In the genomic region with DNA sequence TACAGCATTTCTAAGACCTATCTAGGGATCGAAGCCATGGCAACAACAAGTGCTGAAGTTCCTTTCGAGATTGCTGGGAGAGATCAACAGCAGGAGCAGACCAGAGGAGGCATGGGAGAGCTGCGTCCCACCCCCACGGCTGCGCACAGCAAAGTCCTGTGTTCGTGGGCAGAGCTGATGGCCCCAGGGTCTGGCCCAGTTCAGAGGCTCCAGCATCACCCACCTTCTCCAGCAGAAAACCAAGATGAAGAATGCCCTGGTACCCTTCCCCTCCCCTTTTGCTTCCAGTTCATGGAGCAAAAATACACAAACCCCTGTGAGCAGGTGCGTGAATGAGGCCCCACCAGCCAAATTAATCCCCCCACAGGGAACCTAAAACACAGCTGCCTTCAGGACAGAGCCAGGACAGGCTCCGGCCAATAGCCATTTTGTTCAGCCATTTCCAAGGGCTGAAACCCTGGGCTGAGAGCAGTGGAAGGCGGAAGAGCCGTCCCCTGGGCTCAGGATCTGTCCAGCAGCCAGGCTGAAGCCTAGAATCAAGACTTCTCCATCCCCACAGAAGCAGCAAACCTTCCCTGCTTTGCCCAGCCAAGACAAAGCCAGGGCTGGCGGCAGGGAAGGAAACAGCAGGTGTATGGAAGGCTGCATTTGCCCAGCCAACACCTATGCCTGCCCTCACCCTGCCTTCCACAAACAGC, we compare ENCODE assay signal across 18 cellular contexts.
DNase-seq lines count a peak whose midpoint lies in the region; ATAC-seq, FAIRE-seq and TF ChIP-seq lines count a peak whose summit lies in the region.
"Had no signal": no experiment of that assay in that cellular context is flagged by ENCODE, and none has a peak within 500 bp of the region (broad histone marks: within the 10 kb centered on the region; RNA-seq: fewer than 3 reads in every experiment).

No MANE protein-coding gene starts in this region.

- CTCF ChIA-PET in activated naive CD4-positive, alpha-beta T cell treated with anti-CD3 and anti-CD28 coated beads, Interleukin-2, amount 10 ng/mL, durations not matched to agents 7 days and 5 days (lab: Charles Lee), result no interaction called here
- CTCF ChIA-PET in activated naive CD4-positive, alpha-beta T cell treated with anti-CD3 and anti-CD28 coated beads for 36 hours (lab: Charles Lee), result interaction anchor here (1.1 kb wide), 1 partner anchor 10 kb away, joined by 3 read pairs; no protein-coding TSS in a partner anchor
- CTCF ChIA-PET in activated CD8-positive, alpha-beta T cell treated with anti-CD3 and anti-CD28 coated beads for 36 hours (lab: Charles Lee), result interaction anchor here (1.0 to 1.6 kb wide), 4 partner anchors 10 to 180 kb away, joined by 3 to 6 read pairs (median 4); no protein-coding TSS in a partner anchor
- CTCF ChIA-PET in activated CD4-positive, alpha-beta T cell treated with anti-CD3 and anti-CD28 coated beads, Interleukin-2, amount 10 ng/mL, durations not matched to agents 7 days and 5 days (lab: Charles Lee), result interaction anchor here (1.0 to 2.7 kb wide), 5 partner anchors 13 to 22 kb away, joined by 3 to 8 read pairs (median 5); no protein-coding TSS in a partner anchor

- H3K4me1 ChIP-seq in kidney (ENCODE audit: control insufficient read depth in 1 of 2, insufficient read depth in 1 of 2, low read depth in 1 of 2, low read length in 2 of 2) (peaks cover 4 to 10% of the 10 kb centered on the region in 2 donors), tibial nerve (peaks cover 0 to 86% (median 61%) of the 10 kb centered on the region in 4 donors)
- H3K4me1 ChIP-seq: foreskin keratinocyte had no signal

- no peak for TF ChIP-seq POLR2A in tibial nerve (IDR thresholded peaks at IDR 0.05)

- FAIRE-seq in kidney (lab: Jason Lieb, UNC), result no peak
- FAIRE-seq: H1 had no signal

- H3K4me3 Mint-ChIP-seq in activated naive CD4-positive, alpha-beta T cell treated with anti-CD3 and anti-CD28 coated beads, Interleukin-2, amount 10 ng/mL, durations not matched to agents 7 days and 5 days, result no peak overlapping the region
- no peak overlapping the region for H3K4me3 Mint-ChIP-seq in activated naive CD4-positive, alpha-beta T cell treated with anti-CD3 and anti-CD28 coated beads for 36 hours
- H3K4me3 Mint-ChIP-seq in activated CD8-positive, alpha-beta T cell treated with anti-CD3 and anti-CD28 coated beads for 36 hours, result no peak overlapping the region
- H3K4me3 Mint-ChIP-seq in activated CD4-positive, alpha-beta T cell treated with anti-CD3 and anti-CD28 coated beads, Interleukin-2, amount 10 ng/mL, durations not matched to agents 7 days and 5 days, result no peak overlapping the region

- TF ChIP-seq CTCF in activated CD8-positive, alpha-beta T cell treated with anti-CD3 and anti-CD28 coated beads for 36 hours (IDR thresholded peaks at IDR 0.05), result no peak
- TF ChIP-seq CTCF in kidney (IDR thresholded peaks at IDR 0.05; ENCODE audit: borderline replicate concordance, extremely low read depth, insufficient read depth) (no peak), tibial nerve (IDR thresholded peaks at IDR 0.05) (no peak)

- POLR2A ChIA-PET in activated CD8-positive, alpha-beta T cell treated with anti-CD3 and anti-CD28 coated beads for 36 hours (lab: Charles Lee), result interaction anchor here (1.0 to 1.5 kb wide), 4 partner anchors 9 to 48 kb away, joined by 3 to 4 read pairs (median 4); no protein-coding TSS in a partner anchor
- POLR2A ChIA-PET in activated CD4-positive, alpha-beta T cell treated with anti-CD3 and anti-CD28 coated beads, Interleukin-2, amount 10 ng/mL, durations not matched to agents 7 days and 5 days (lab: Charles Lee), result no interaction called here

- DNase-seq in activated naive CD4-positive, alpha-beta T cell treated with anti-CD3 and anti-CD28 coated beads, Interleukin-2, amount 10 ng/mL, durations not matched to agents 7 days and 5 days, result no peak
- DNase-seq in activated naive CD4-positive, alpha-beta T cell treated with anti-CD3 and anti-CD28 coated beads for 36 hours, result no peak
- no peak for DNase-seq in activated CD8-positive, alpha-beta T cell treated with anti-CD3 and anti-CD28 coated beads for 36 hours
- DNase-seq in kidney, result peak; percentile 24
- DNase-seq in tibial nerve (ENCODE audit: low spot score in 2 of 2), result no peak
- DNase-seq in NCI-H1930 (lab: John Stamatoyannopoulos, UW), result no peak
- no peak for DNase-seq in T1000 (lab: John Stamatoyannopoulos, UW)
- DNase-seq in activated CD4-positive, alpha-beta T cell treated with anti-CD3 and anti-CD28 coated beads, Interleukin-2, amount 10 ng/mL, durations not matched to agents 7 days and 5 days, result no peak
- DNase-seq: activated gamma-delta T cell treated with Interleukin-2 at 50 U/mL for 16 hours; central memory CD4-positive, alpha-beta T cell; DMS 273 treated with DMSO at 0.1 percent for 48 hours; KG1; NCI-H187; NCI-H748 treated with DMSO at 0.1 percent for 48 hours; stimulated activated CD4-positive, alpha-beta T cell treated with anti-CD3 and anti-CD28 coated beads, Interleukin-4, amount 100 ng/mL, for 4 hours had no signal

- 62 to 77% methylated on average over 7 to 11 of the region's 11 CpGs for WGBS in tibial nerve, 2 donors

- no peak overlapping the region for H3K9ac ChIP-seq in kidney (ENCODE audit: low read length in 2 of 2)

- H3K27me3 ChIP-seq in tibial nerve, result no peaks in the 10 kb centered on the region
- H3K27me3 ChIP-seq: foreskin keratinocyte, right lobe of liver had no signal

- H3K36me3 ChIP-seq in kidney (ENCODE audit: control insufficient read depth in 1 of 2, insufficient read depth in 2 of 2, low read length in 2 of 2) (no peaks in the 10 kb centered on the region), tibial nerve (peaks cover 0 to 9% (median 0%) of the 10 kb centered on the region in 3 donors)
- H3K36me3 ChIP-seq: right lobe of liver had no signal

- H3K4me3 ChIP-seq in kidney (ENCODE audit: low read length in 2 of 2) (no peak overlapping the region), tibial nerve (no peak overlapping the region)
- H3K4me3 ChIP-seq: right lobe of liver had no signal

- H3K9me3 Mint-ChIP-seq in activated naive CD4-positive, alpha-beta T cell treated with anti-CD3 and anti-CD28 coated beads, Interleukin-2, amount 10 ng/mL, durations not matched to agents 7 days and 5 days, result no peaks in the 10 kb centered on the region
- H3K9me3 Mint-ChIP-seq in activated naive CD4-positive, alpha-beta T cell treated with anti-CD3 and anti-CD28 coated beads for 36 hours, result no peaks in the 10 kb centered on the region
- no peaks in the 10 kb centered on the region for H3K9me3 Mint-ChIP-seq in activated CD8-positive, alpha-beta T cell treated with anti-CD3 and anti-CD28 coated beads for 36 hours
- no peaks in the 10 kb centered on the region for H3K9me3 Mint-ChIP-seq in activated CD4-positive, alpha-beta T cell treated with anti-CD3 and anti-CD28 coated beads, Interleukin-2, amount 10 ng/mL, durations not matched to agents 7 days and 5 days

- peaks cover 52% of the 10 kb centered on the region for H3K4me1 Mint-ChIP-seq in activated naive CD4-positive, alpha-beta T cell treated with anti-CD3 and anti-CD28 coated beads, Interleukin-2, amount 10 ng/mL, durations not matched to agents 7 days and 5 days
- H3K4me1 Mint-ChIP-seq in activated naive CD4-positive, alpha-beta T cell treated with anti-CD3 and anti-CD28 coated beads for 36 hours (ENCODE audit: low read depth), result peaks cover 8% of the 10 kb centered on the region
- H3K4me1 Mint-ChIP-seq in activated CD8-positive, alpha-beta T cell treated with anti-CD3 and anti-CD28 coated beads for 36 hours (ENCODE audit: low read depth), result peaks cover 63% of the 10 kb centered on the region
- H3K4me1 Mint-ChIP-seq in activated CD4-positive, alpha-beta T cell treated with anti-CD3 and anti-CD28 coated beads, Interleukin-2, amount 10 ng/mL, durations not matched to agents 7 days and 5 days, result peaks cover 62% of the 10 kb centered on the region

- no peak for ATAC-seq in activated CD8-positive, alpha-beta T cell treated with anti-CD3 and anti-CD28 coated beads for 36 hours

- no peak for TF ChIP-seq EP300 in tibial nerve (IDR thresholded peaks at IDR 0.05)

- no peaks in the 10 kb centered on the region for H3K27me3 Mint-ChIP-seq in activated naive CD4-positive, alpha-beta T cell treated with anti-CD3 and anti-CD28 coated beads, Interleukin-2, amount 10 ng/mL, durations not matched to agents 7 days and 5 days
- no peaks in the 10 kb centered on the region for H3K27me3 Mint-ChIP-seq in activated naive CD4-positive, alpha-beta T cell treated with anti-CD3 and anti-CD28 coated beads for 36 hours (ENCODE audit: low read depth)
- H3K27me3 Mint-ChIP-seq in activated CD8-positive, alpha-beta T cell treated with anti-CD3 and anti-CD28 coated beads for 36 hours, result no peaks in the 10 kb centered on the region
- no peaks in the 10 kb centered on the region for H3K27me3 Mint-ChIP-seq in activated CD4-positive, alpha-beta T cell treated with anti-CD3 and anti-CD28 coated beads, Interleukin-2, amount 10 ng/mL, durations not matched to agents 7 days and 5 days

- H3K36me3 Mint-ChIP-seq in activated naive CD4-positive, alpha-beta T cell treated with anti-CD3 and anti-CD28 coated beads, Interleukin-2, amount 10 ng/mL, durations not matched to agents 7 days and 5 days, result peaks cover 52% of the 10 kb centered on the region
- no peaks in the 10 kb centered on the region for H3K36me3 Mint-ChIP-seq in activated naive CD4-positive, alpha-beta T cell treated with anti-CD3 and anti-CD28 coated beads for 36 hours (ENCODE audit: low read depth)
- H3K36me3 Mint-ChIP-seq in activated CD8-positive, alpha-beta T cell treated with anti-CD3 and anti-CD28 coated beads for 36 hours (ENCODE audit: low read depth), result peaks cover 68% of the 10 kb centered on the region
- H3K36me3 Mint-ChIP-seq in activated CD4-positive, alpha-beta T cell treated with anti-CD3 and anti-CD28 coated beads, Interleukin-2, amount 10 ng/mL, durations not matched to agents 7 days and 5 days (ENCODE audit: low read depth), result peaks cover 52% of the 10 kb centered on the region

- H3K9me3 ChIP-seq in kidney (ENCODE audit: control insufficient read depth in 1 of 2, low read length in 2 of 2), result no peaks in the 10 kb centered on the region
- no peaks in the 10 kb centered on the region for H3K9me3 ChIP-seq in tibial nerve
- H3K9me3 ChIP-seq: right lobe of liver had no signal

- peak overlapping the region; percentile 38 for H3K27ac Mint-ChIP-seq in activated naive CD4-positive, alpha-beta T cell treated with anti-CD3 and anti-CD28 coated beads, Interleukin-2, amount 10 ng/mL, durations not matched to agents 7 days and 5 days
- no peak overlapping the region for H3K27ac Mint-ChIP-seq in activated naive CD4-positive, alpha-beta T cell treated with anti-CD3 and anti-CD28 coated beads for 36 hours
- peak overlapping the region; percentile 69 for H3K27ac Mint-ChIP-seq in activated CD8-positive, alpha-beta T cell treated with anti-CD3 and anti-CD28 coated beads for 36 hours
- H3K27ac Mint-ChIP-seq in activated CD4-positive, alpha-beta T cell treated with anti-CD3 and anti-CD28 coated beads, Interleukin-2, amount 10 ng/mL, durations not matched to agents 7 days and 5 days, result no peak overlapping the region

- H3K27ac ChIP-seq in kidney (ENCODE audit: low read depth in 2 of 2, low read length in 2 of 2), result no peak overlapping the region
- H3K27ac ChIP-seq in tibial nerve, result peak overlapping the region in 3 of 4 donors; percentile 77 to 87 (median 83)
- H3K27ac ChIP-seq: foreskin keratinocyte, right lobe of liver had no signal

- intact Hi-C loops in activated naive CD4-positive, alpha-beta T cell treated with anti-CD3 and anti-CD28 coated beads for 36 hours (cut with micrococcal nuclease), result no loop called here
- intact Hi-C loops in activated CD8-positive, alpha-beta T cell treated with anti-CD3 and anti-CD28 coated beads for 36 hours (cut with micrococcal nuclease), result no loop called here
- intact Hi-C loops in kidney (cut with DNase I), result no loop called here

Comparison
In these comparisons a context has a peak if more than half of its experiments do, and no peak if none do; other contexts are left out.
1. H3K27ac Mint-ChIP-seq: peak in activated naive CD4-positive, alpha-beta T cell treated with anti-CD3 and anti-CD28 coated beads, Interleukin-2, amount 10 ng/mL, durations not matched to agents 7 days and 5 days (single experiment) and activated CD8-positive, alpha-beta T cell treated with anti-CD3 and anti-CD28 coated beads for 36 hours (single experiment); none in activated naive CD4-positive, alpha-beta T cell treated with anti-CD3 and anti-CD28 coated beads for 36 hours (single experiment) and activated CD4-positive, alpha-beta T cell treated with anti-CD3 and anti-CD28 coated beads, Interleukin-2, amount 10 ng/mL, durations not matched to agents 7 days and 5 days (single experiment).
2. H3K27ac ChIP-seq: peak in tibial nerve (3 of 4); none in kidney (0 of 2).